14 cellular contexts compared by ENCODE assay signal in the genomic region with DNA sequence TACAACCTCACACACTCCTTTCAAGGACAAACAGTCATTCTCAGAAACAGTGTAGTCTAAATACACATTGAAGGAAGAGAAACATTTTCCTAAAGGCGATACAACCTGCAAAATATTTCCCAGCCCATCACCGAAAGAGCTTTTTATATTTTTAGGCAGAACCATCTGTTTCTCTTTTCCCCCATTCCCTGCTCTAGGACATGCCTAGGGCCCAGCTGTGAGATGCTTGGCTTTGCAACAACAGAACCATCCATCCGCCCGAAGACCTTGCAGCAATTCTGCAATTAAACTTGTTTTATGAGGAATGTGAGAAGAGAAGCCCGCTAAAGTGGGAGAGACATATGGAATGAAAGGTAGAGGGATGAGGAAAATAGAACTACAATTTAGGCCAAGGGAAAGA.
A peak's percentile ranks its signal among the peaks of the same experiment; 100 is the strongest.
DNase-seq lines count a peak whose midpoint lies in the region; ATAC-seq lines count a peak whose summit lies in the region.
"Had no signal": no experiment of that assay in that cellular context is flagged by ENCODE, and none has a peak within 500 bp of the region (broad histone marks: within the 10 kb centered on the region; RNA-seq: fewer than 3 reads in every experiment).

No MANE protein-coding gene starts in this region.

- in situ Hi-C loops in G401 (cut with HindIII; ENCODE audit: low sequenced_read_pairs), result no loop called here

- ATAC-seq in activated CD4-positive, CD25-positive, alpha-beta regulatory T cell treated with anti-CD3 and anti-CD28 coated beads, Interleukin-2, amount 50 U/mL, for 24 hours, result no peak
- ATAC-seq: CD8-positive, alpha-beta T cell had no signal

- DNase-seq in G401 (ENCODE audit: low spot score) (peak; percentile 44), cerebellar cortex (ENCODE audit: low spot score) (peak; percentile 39), middle frontal gyrus (ENCODE audit: extremely low spot score, low spot score) (peak; percentile 37), superior temporal gyrus (ENCODE audit: extremely low spot score) (peak; percentile 61), AG20443 (ENCODE audit: low spot score) (no peak)
- no peak for DNase-seq in stimulated activated CD4-positive, alpha-beta T cell treated with anti-CD3 and anti-CD28 coated beads, Interleukin-4, amount 100 ng/mL, for 4 hours
- DNase-seq: BE2C; CD8-positive, alpha-beta T cell; COR-L47; DMS153; DMS79 treated with DMSO at 0.1 percent for 48 hours; EL; GDM1 had no signal

Comparison
In these comparisons a context has a peak if more than half of its experiments do, and no peak if none do; other contexts are left out.
1. DNase-seq: peak in G401 (single experiment), cerebellar cortex (single experiment), middle frontal gyrus (single experiment) and superior temporal gyrus (single experiment); none in stimulated activated CD4-positive, alpha-beta T cell treated with anti-CD3 and anti-CD28 coated beads, Interleukin-4, amount 100 ng/mL, for 4 hours (0 of 2) and AG20443 (single experiment).